In genomic region chr12:68980476-68981212, GRCh38 we compare ENCODE assay signal across 27 cellular contexts. TPM values are rescaled to one million over a fixed set of nuclear protein-coding genes. Genes with fewer than 3 reads are reported as not detected.
"Had no signal": no experiment of that assay in that cellular context is flagged by ENCODE, and none has a peak within 500 bp of the region (broad histone marks: within the 10 kb centered on the region; RNA-seq: fewer than 3 reads in every experiment).

No MANE protein-coding gene starts in this region.

- H3K27ac ChIP-seq: esophagus squamous epithelium, gastrocnemius medialis, hepatocyte, pancreas, prostate gland, thoracic aorta had no signal

- H3K27me3 ChIP-seq: esophagus squamous epithelium, gastrocnemius medialis, hepatocyte, pancreas had no signal

- H3K27ac Mint-ChIP-seq: activated CD4-positive, alpha-beta T cell treated with anti-CD3 and anti-CD28 coated beads for 36 hours; activated naive CD8-positive, alpha-beta T cell; mesothelial cell of epicardium; naive thymus-derived CD4-positive, alpha-beta T cell had no signal

- H3K4me3 Mint-ChIP-seq: activated CD4-positive, alpha-beta T cell treated with anti-CD3 and anti-CD28 coated beads for 36 hours; activated naive CD8-positive, alpha-beta T cell; mesothelial cell of epicardium; naive thymus-derived CD4-positive, alpha-beta T cell had no signal

- DNase-seq: activated CD4-positive, alpha-beta T cell treated with anti-CD3 and anti-CD28 coated beads for 36 hours; activated CD4-positive, CD25-positive, alpha-beta regulatory T cell; activated CD8-positive, alpha-beta memory T cell treated with anti-CD3 and anti-CD28 coated beads for 24 hours; activated effector memory CD4-positive, alpha-beta T cell treated with Interleukin-2 at 50 U/mL for 16 hours; activated naive CD4-positive, alpha-beta T cell treated with Interleukin-2 at 50 U/mL for 16 hours; anterior cingulate cortex; cortex of kidney; esophagus squamous epithelium; gastrocnemius medialis; glutamatergic neuron; islet precursor cell; left cardiac atrium; left ventricle myocardium superior; naive thymus-derived CD4-positive, alpha-beta T cell; nucleus accumbens; stimulated activated CD4-positive, alpha-beta T cell treated with anti-CD3 and anti-CD28 coated beads, Interleukin-1b, Interleukin-23, amount 100 ng/mL, for 48 hours; stimulated activated naive CD4-positive, alpha-beta T cell; T-helper 2 cell; trophoblast cell had no signal

- H3K36me3 Mint-ChIP-seq: mesothelial cell of epicardium had no signal

- ATAC-seq: activated CD4-positive, alpha-beta T cell treated with anti-CD3 and anti-CD28 coated beads for 36 hours; gastrocnemius medialis; left ventricle myocardium superior; naive thymus-derived CD4-positive, alpha-beta T cell; pancreas had no signal

RNA-seq across cellular contexts. Expression of gene CPM, which starts 47.7 kb away (rescaled TPM):
- total RNA-seq: endothelial cell of umbilical vein had no signal
- polyA plus RNA-seq: endothelial cell of umbilical vein, neural cell had no signal
